10 cellular contexts compared by ENCODE assay signal in the genomic region with DNA sequence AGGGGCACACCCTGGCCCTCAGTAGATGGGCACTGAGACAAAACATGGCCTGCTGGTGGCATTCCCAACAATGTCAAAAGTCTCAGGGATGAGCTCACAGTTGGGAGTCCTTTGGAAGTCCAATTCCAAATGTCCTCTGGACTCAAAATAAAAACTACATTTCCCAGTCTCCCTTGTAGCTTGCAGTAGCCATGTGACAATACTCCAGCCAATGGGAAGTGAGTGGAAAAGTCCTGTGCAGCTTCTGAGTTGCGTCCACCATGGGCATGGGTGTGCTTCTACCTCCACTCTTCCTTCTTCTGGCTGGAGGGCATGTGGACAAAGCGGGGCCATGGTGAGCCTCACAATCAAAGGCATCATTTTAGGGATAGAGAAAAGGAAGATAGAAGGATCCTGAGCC. TPM values are rescaled to one million over a fixed set of nuclear protein-coding genes. Genes with fewer than 3 reads are reported as not detected.
A peak's percentile ranks its signal among the peaks of the same experiment; 100 is the strongest.
DNase-seq lines count a peak whose midpoint lies in the region; ATAC-seq and TF ChIP-seq lines count a peak whose summit lies in the region.
"Had no signal": no experiment of that assay in that cellular context is flagged by ENCODE, and none has a peak within 500 bp of the region (broad histone marks: within the 10 kb centered on the region; RNA-seq: fewer than 3 reads in every experiment).

No MANE protein-coding gene starts in this region.

- TF ChIP-seq CTCF in GM12865 (IDR thresholded peaks at IDR 0.05; ENCODE audit: insufficient read depth, low read depth, low read length, missing control alignments) (no peak), foreskin keratinocyte (conservative IDR thresholded peaks at IDR 0.05) (no peak)

- H3K27me3 ChIP-seq in foreskin keratinocyte (peaks cover 51% of the 10 kb centered on the region), rectal smooth muscle tissue (ENCODE audit: control insufficient read depth, insufficient read depth, low read length) (no peaks in the 10 kb centered on the region)

- DNase-seq in GM12865 (ENCODE audit: low read depth) (peak; percentile 21), SK-MEL-5 (ENCODE audit: low read depth, low spot score) (peak; percentile 76), foreskin keratinocyte (no peak), ureter (ENCODE audit: low spot score) (no peak)
- DNase-seq in activated CD4-positive, alpha-beta T cell treated with anti-CD3 and anti-CD28 coated beads, Interleukin-2, amount 50 U/mL, for 4 hours, result no peak
- DNase-seq: activated T-cell treated with anti-CD3 and anti-CD28 coated beads, Interleukin-2, amount 50 U/mL, for 4 hours; NCI-H69 had no signal

- no peak overlapping the region for H3K9ac ChIP-seq in rectal smooth muscle tissue (ENCODE audit: low read length)

- peak; percentile 42 for ATAC-seq in foreskin keratinocyte
- ATAC-seq in GM21381 (IDR thresholded peaks at IDR 0.05; ENCODE audit: unreplicated experiment), result no peak
- no peak for ATAC-seq in HG03045 (IDR thresholded peaks at IDR 0.05; ENCODE audit: unreplicated experiment)

- in situ Hi-C loops in SK-MEL-5 (cut with HindIII; ENCODE audit: low pct_unique_long_range_greater_than_20kb, low sequenced_read_pairs), result no loop called here

- H3K36me3 ChIP-seq in rectal smooth muscle tissue (ENCODE audit: control insufficient read depth, insufficient read depth, low read length), result no peaks in the 10 kb centered on the region

- H3K27ac ChIP-seq in foreskin keratinocyte, result no peak overlapping the region
- H3K27ac ChIP-seq in rectal smooth muscle tissue (ENCODE audit: low read depth, low read length), result peak overlapping the region; percentile 76

- H3K4me1 ChIP-seq in foreskin keratinocyte, result no peaks in the 10 kb centered on the region
- H3K4me1 ChIP-seq in rectal smooth muscle tissue (ENCODE audit: control insufficient read depth, insufficient read depth, low read length), result peaks cover 18% of the 10 kb centered on the region

- H3K4me3 ChIP-seq in GM12865 (ENCODE audit: low read depth, low read length) (no peak overlapping the region), rectal smooth muscle tissue (ENCODE audit: low read length) (no peak overlapping the region)

RNA-seq across cellular contexts. Expression of a gene that starts 5.8 kb away (rescaled TPM):
- not detected in 2 replicates for total RNA-seq in SK-MEL-5 (2014; rRNA removed; shearing (Covaris generic))
- not detected in 2 replicates for polyA plus RNA-seq in SK-MEL-5 (2015; cell fraction: cytosol; rRNA removed)
- polyA plus RNA-seq in SK-MEL-5 (2015; cell fraction: nucleus; rRNA removed), result 0.10 TPM in 1 of 2 replicates, not detected in the other
- total RNA-seq in foreskin keratinocyte (not detected in 2 replicates), ureter (56.9 TPM)
- not detected in 2 replicates for polyA plus RNA-seq in foreskin keratinocyte
- total RNA-seq: activated T-cell treated with anti-CD3 and anti-CD28 coated beads, Interleukin-2, amount 50 U/mL, for 4 hours had no signal

RNA-seq across cellular contexts. Expression of a gene that starts 24.5 kb away (rescaled TPM):
- total RNA-seq in SK-MEL-5 (2014; rRNA removed; shearing (Covaris generic)), result not detected in 2 replicates
- polyA plus RNA-seq in SK-MEL-5 (2015; cell fraction: cytosol; rRNA removed), result not detected in 2 replicates
- not detected in 2 replicates for polyA plus RNA-seq in SK-MEL-5 (2015; cell fraction: nucleus; rRNA removed)
- total RNA-seq in foreskin keratinocyte (not detected in 2 replicates), ureter (not detected)
- not detected in 2 replicates for polyA plus RNA-seq in foreskin keratinocyte
- total RNA-seq: activated T-cell treated with anti-CD3 and anti-CD28 coated beads, Interleukin-2, amount 50 U/mL, for 4 hours had no signal

RNA-seq across cellular contexts. Expression of a gene that starts 24.7 kb away (rescaled TPM):
- total RNA-seq in SK-MEL-5 (2014; rRNA removed; shearing (Covaris generic)), result not detected in 2 replicates
- not detected in 2 replicates for polyA plus RNA-seq in SK-MEL-5 (2015; cell fraction: cytosol; rRNA removed)
- polyA plus RNA-seq in SK-MEL-5 (2015; cell fraction: nucleus; rRNA removed), result 0.05 TPM in 1 of 2 replicates, not detected in the other
- total RNA-seq in foreskin keratinocyte (not detected in 2 replicates), ureter (9.5 TPM)
- polyA plus RNA-seq in foreskin keratinocyte, result not detected in 2 replicates

RNA-seq across cellular contexts. Expression of a gene that starts 44.8 kb away (rescaled TPM):
- 0.21 TPM in 1 of 2 replicates, not detected in the other for total RNA-seq in SK-MEL-5 (2014; rRNA removed; shearing (Covaris generic))
- 0.16 and 0.21 TPM in 2 replicates for polyA plus RNA-seq in SK-MEL-5 (2015; cell fraction: cytosol; rRNA removed)
- 0.23 and 0.46 TPM in 2 replicates for polyA plus RNA-seq in SK-MEL-5 (2015; cell fraction: nucleus; rRNA removed)
- total RNA-seq in foreskin keratinocyte, result 0.04 and 0.10 TPM in 2 replicates
- polyA plus RNA-seq in foreskin keratinocyte, result 0.02 TPM in 2 replicates
- total RNA-seq in ureter, result 9.7 TPM

Comparison
In these comparisons a context has a peak if more than half of its experiments do, and no peak if none do; other contexts are left out.
1. DNase-seq: peak in GM12865 (single experiment) and SK-MEL-5 (single experiment); none in foreskin keratinocyte (0 of 2), activated CD4-positive, alpha-beta T cell treated with anti-CD3 and anti-CD28 coated beads, Interleukin-2, amount 50 U/mL, for 4 hours (0 of 2) and ureter (single experiment).
2. RNA of a gene that starts 5.8 kb away (total RNA-seq): 56.9 TPM in ureter (single experiment); not detected in SK-MEL-5 and not detected in foreskin keratinocyte; every median in the first group is over 10 times any median in the second.
3. RNA of a gene that starts 24.7 kb away (total RNA-seq): 9.5 TPM in ureter (single experiment); not detected in SK-MEL-5 and not detected in foreskin keratinocyte; every median in the first group is over 10 times any median in the second.